ENCODE assay signal across 1 cellular context in the genomic region with DNA sequence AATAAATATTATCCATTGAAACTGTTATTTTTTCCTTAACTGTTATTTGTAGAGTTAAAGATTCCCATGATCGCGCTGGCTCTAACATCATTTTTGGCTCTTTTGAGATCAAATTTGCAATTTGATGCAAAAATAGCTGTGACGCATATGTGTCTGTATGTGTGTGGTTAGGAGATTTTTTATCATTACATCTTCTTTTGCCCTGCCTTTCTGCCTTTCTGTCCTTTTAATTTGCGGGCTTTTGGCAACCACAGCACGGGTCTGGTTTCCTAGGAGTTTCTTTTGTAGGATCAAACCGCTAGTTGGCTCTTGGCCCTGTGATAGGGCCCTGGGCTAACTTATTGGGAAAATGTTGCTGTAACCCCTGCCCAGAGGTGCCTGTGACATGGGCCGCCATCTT.
TF ChIP-seq lines count a peak whose summit lies in the region.

No MANE protein-coding gene starts in this region.

TF ChIP-seq in SK-N-SH, 30 proteins besides CTCF, POLR2A, EP300 and RAD21 (continued from another document):
- TF ChIP-seq, protein P1, sequence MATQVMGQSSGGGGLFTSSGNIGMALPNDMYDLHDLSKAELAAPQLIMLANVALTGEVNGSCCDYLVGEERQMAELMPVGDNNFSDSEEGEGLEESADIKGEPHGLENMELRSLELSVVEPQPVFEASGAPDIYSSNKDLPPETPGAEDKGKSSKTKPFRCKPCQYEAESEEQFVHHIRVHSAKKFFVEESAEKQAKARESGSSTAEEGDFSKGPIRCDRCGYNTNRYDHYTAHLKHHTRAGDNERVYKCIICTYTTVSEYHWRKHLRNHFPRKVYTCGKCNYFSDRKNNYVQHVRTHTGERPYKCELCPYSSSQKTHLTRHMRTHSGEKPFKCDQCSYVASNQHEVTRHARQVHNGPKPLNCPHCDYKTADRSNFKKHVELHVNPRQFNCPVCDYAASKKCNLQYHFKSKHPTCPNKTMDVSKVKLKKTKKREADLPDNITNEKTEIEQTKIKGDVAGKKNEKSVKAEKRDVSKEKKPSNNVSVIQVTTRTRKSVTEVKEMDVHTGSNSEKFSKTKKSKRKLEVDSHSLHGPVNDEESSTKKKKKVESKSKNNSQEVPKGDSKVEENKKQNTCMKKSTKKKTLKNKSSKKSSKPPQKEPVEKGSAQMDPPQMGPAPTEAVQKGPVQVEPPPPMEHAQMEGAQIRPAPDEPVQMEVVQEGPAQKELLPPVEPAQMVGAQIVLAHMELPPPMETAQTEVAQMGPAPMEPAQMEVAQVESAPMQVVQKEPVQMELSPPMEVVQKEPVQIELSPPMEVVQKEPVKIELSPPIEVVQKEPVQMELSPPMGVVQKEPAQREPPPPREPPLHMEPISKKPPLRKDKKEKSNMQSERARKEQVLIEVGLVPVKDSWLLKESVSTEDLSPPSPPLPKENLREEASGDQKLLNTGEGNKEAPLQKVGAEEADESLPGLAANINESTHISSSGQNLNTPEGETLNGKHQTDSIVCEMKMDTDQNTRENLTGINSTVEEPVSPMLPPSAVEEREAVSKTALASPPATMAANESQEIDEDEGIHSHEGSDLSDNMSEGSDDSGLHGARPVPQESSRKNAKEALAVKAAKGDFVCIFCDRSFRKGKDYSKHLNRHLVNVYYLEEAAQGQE (IDR thresholded peaks at IDR 0.05; ENCODE audit: low read depth, low read length) = 0 out of 2 replicates have a peak, but pooled peaks have one; percentile 33
- TF ChIP-seq GATA2 (CRISPR knock-in tag; IDR thresholded peaks at IDR 0.05) (peak; percentile 90), JUND (IDR thresholded peaks at IDR 0.05) (peak; percentile 63), RXRA (IDR thresholded peaks at IDR 0.05; ENCODE audit: borderline replicate concordance, low read depth) (peak; percentile 82), TEAD4 (IDR thresholded peaks at IDR 0.05; ENCODE audit: borderline replicate concordance, insufficient read depth) (peak; percentile 37; the same call in 1 of the 2 replicates), MXI1 (IDR thresholded peaks at IDR 0.05; ENCODE audit: low read depth, low read length) (0 out of 2 replicates have a peak, but pooled peaks have one; percentile 31), GABPA (IDR thresholded peaks at IDR 0.05; ENCODE audit: low read depth) (no peak), CHD2 (IDR thresholded peaks at IDR 0.05; ENCODE audit: low read length, partially characterized antibody) (peak; percentile 35), POLR2AphosphoS5 (IDR thresholded peaks at IDR 0.05; ENCODE audit: low read depth, low read length) (peak; percentile 42; the same call in 1 of the 2 replicates), NRF1 (IDR thresholded peaks at IDR 0.05; ENCODE audit: low read depth, low read length) (no peak), SMC3 (IDR thresholded peaks at IDR 0.05; ENCODE audit: low read depth, low read length) (no peak), FOSL2 (IDR thresholded peaks at IDR 0.05; ENCODE audit: borderline replicate concordance, low read depth) (peak; percentile 73), NFIC (IDR thresholded peaks at IDR 0.05; ENCODE audit: borderline replicate concordance) (peak; percentile 92), TAF1 (IDR thresholded peaks at IDR 0.05; ENCODE audit: borderline replicate concordance, low read depth, low read length) (no peak), RFX5 (IDR thresholded peaks at IDR 0.05; ENCODE audit: low read length) (no peak), EZH2phosphoT487 (IDR thresholded peaks at IDR 0.05; ENCODE audit: borderline replicate concordance, low read depth) (no peak), SIN3A (IDR thresholded peaks at IDR 0.05; ENCODE audit: borderline replicate concordance, low read depth, low read length) (no peak; the same call in 1 of the 2 replicates)
- TF ChIP-seq, protein P2, sequence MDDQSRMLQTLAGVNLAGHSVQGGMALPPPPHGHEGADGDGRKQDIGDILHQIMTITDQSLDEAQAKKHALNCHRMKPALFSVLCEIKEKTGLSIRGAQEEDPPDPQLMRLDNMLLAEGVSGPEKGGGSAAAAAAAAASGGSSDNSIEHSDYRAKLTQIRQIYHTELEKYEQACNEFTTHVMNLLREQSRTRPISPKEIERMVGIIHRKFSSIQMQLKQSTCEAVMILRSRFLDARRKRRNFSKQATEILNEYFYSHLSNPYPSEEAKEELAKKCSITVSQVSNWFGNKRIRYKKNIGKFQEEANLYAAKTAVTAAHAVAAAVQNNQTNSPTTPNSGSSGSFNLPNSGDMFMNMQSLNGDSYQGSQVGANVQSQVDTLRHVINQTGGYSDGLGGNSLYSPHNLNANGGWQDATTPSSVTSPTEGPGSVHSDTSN (IDR thresholded peaks at IDR 0.05) = peak; percentile 70
- TF ChIP-seq, protein P3, sequence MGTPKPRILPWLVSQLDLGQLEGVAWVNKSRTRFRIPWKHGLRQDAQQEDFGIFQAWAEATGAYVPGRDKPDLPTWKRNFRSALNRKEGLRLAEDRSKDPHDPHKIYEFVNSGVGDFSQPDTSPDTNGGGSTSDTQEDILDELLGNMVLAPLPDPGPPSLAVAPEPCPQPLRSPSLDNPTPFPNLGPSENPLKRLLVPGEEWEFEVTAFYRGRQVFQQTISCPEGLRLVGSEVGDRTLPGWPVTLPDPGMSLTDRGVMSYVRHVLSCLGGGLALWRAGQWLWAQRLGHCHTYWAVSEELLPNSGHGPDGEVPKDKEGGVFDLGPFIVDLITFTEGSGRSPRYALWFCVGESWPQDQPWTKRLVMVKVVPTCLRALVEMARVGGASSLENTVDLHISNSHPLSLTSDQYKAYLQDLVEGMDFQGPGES (IDR thresholded peaks at IDR 0.05; ENCODE audit: low read depth, low read length) = no peak
- TF ChIP-seq, protein P4, sequence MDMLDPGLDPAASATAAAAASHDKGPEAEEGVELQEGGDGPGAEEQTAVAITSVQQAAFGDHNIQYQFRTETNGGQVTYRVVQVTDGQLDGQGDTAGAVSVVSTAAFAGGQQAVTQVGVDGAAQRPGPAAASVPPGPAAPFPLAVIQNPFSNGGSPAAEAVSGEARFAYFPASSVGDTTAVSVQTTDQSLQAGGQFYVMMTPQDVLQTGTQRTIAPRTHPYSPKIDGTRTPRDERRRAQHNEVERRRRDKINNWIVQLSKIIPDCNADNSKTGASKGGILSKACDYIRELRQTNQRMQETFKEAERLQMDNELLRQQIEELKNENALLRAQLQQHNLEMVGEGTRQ (IDR thresholded peaks at IDR 0.05; ENCODE audit: borderline replicate concordance, low read depth, low read length) = no peak
